Comparison of ENCODE assay signal across 12 cellular contexts in the genomic region with DNA sequence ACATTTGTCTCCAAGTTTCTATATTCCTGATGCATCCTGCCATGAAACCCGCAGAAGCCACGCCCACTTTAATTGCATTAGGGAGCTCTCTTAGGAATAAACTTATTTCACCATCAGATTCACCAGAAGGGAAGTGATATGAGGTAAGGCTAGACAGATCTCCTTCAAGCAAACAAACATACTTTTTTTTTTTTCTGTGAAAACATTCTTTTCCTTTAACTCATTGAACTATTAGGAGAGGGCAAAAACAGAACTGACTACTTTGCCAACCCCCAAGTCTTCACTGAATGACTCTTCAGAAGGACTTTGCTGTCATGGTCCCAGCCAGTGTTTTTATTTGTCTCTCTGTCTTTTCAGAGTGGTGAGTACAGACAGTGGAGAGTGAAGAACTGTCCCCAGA. TPM values are rescaled to one million over a fixed set of nuclear protein-coding genes. Genes with fewer than 3 reads are reported as not detected.
A peak's percentile ranks its signal among the peaks of the same experiment; 100 is the strongest.
DNase-seq lines count a peak whose midpoint lies in the region; ATAC-seq and TF ChIP-seq lines count a peak whose summit lies in the region.
"Had no signal": no experiment of that assay in that cellular context is flagged by ENCODE, and none has a peak within 500 bp of the region (broad histone marks: within the 10 kb centered on the region; RNA-seq: fewer than 3 reads in every experiment).

No MANE protein-coding gene starts in this region.

- H3K36me3 ChIP-seq in smooth muscle cell (ENCODE audit: low read depth) (no peaks in the 10 kb centered on the region), prostate gland (no peaks in the 10 kb centered on the region)

- peak; percentile 22 for ATAC-seq in GM18517 (IDR thresholded peaks at IDR 0.05; ENCODE audit: unreplicated experiment)
- ATAC-seq in GM21576 (IDR thresholded peaks at IDR 0.05; ENCODE audit: unreplicated experiment), result peak; percentile 11
- peak; percentile 32 for ATAC-seq in HG03442 (IDR thresholded peaks at IDR 0.05; ENCODE audit: unreplicated experiment)
- ATAC-seq in activated naive CD8-positive, alpha-beta T cell treated with anti-CD3 and anti-CD28 coated beads, Interleukin-2, amount 50 U/mL, for 24 hours, result no peak
- ATAC-seq: effector memory CD8-positive, alpha-beta T cell had no signal

- H3K27ac Mint-ChIP-seq in activated naive CD8-positive, alpha-beta T cell treated with anti-CD3 and anti-CD28 coated beads, Interleukin-2, amount 50 U/mL, for 24 hours, result no peak overlapping the region

- H3K27me3 ChIP-seq in smooth muscle cell (ENCODE audit: low read depth), result no peaks in the 10 kb centered on the region
- H3K27me3 ChIP-seq in prostate gland (replicated peaks; ENCODE audit: insufficient read depth), result no peaks in the 10 kb centered on the region

- peaks cover 24% of the 10 kb centered on the region for H3K4me1 Mint-ChIP-seq in activated naive CD8-positive, alpha-beta T cell treated with anti-CD3 and anti-CD28 coated beads, Interleukin-2, amount 50 U/mL, for 24 hours

- H3K27ac ChIP-seq in smooth muscle cell (ENCODE audit: low read depth), result no peak overlapping the region
- H3K27ac ChIP-seq in prostate gland, result no peak overlapping the region

- no peaks in the 10 kb centered on the region for H3K36me3 Mint-ChIP-seq in activated naive CD8-positive, alpha-beta T cell treated with anti-CD3 and anti-CD28 coated beads, Interleukin-2, amount 50 U/mL, for 24 hours (ENCODE audit: low read depth)

- no peak overlapping the region for H3K4me3 ChIP-seq in smooth muscle cell
- no peak overlapping the region for H3K4me3 ChIP-seq in prostate gland

- DNase-seq in iris pigment epithelial cell (ENCODE audit: low read depth) (peak; percentile 45), smooth muscle cell (lab: John Stamatoyannopoulos, UW; ENCODE audit: unreplicated experiment) (no peak), prostate gland (ENCODE audit: low spot score) (no peak), NCI-H1092 treated with DMSO at 0.1 percent for 48 hours (lab: John Stamatoyannopoulos, UW) (no peak)
- no peak for DNase-seq in activated naive CD8-positive, alpha-beta T cell treated with anti-CD3 and anti-CD28 coated beads, Interleukin-2, amount 50 U/mL, for 24 hours
- DNase-seq: activated CD4-positive, CD25-positive, alpha-beta regulatory T cell treated with anti-CD3 and anti-CD28 coated beads, Interleukin-2, amount 50 U/mL, for 72 hours; DMS79 treated with DMSO at 0.1 percent for 48 hours; effector memory CD8-positive, alpha-beta T cell; NCI-H2081 had no signal

- no peaks in the 10 kb centered on the region for H3K9me3 ChIP-seq in smooth muscle cell (replicated peaks; ENCODE audit: low read depth)
- H3K9me3 ChIP-seq in prostate gland, result no peaks in the 10 kb centered on the region

- H3K9me3 Mint-ChIP-seq in activated naive CD8-positive, alpha-beta T cell treated with anti-CD3 and anti-CD28 coated beads, Interleukin-2, amount 50 U/mL, for 24 hours, result no peaks in the 10 kb centered on the region
- H3K9me3 Mint-ChIP-seq: effector memory CD8-positive, alpha-beta T cell had no signal

- intact Hi-C loops in prostate gland (cut with DNase I), result loop anchor here (5.0 to 10.0 kb wide), 2 partner anchors 175 to 218 kb away; partner anchors contain the start of gene TSHR

- H3K4me2 ChIP-seq in smooth muscle cell, result no peak overlapping the region

- no peak overlapping the region for H2AFZ ChIP-seq in smooth muscle cell (ENCODE audit: low read depth)

- H3F3A ChIP-seq in smooth muscle cell (ENCODE audit: low read depth), result no peaks in the 10 kb centered on the region

- H3K79me2 ChIP-seq in smooth muscle cell (ENCODE audit: low read depth), result no peaks in the 10 kb centered on the region

- H3K9ac ChIP-seq in smooth muscle cell (ENCODE audit: low read depth), result no peak overlapping the region

- TF ChIP-seq POLR2A in prostate gland (IDR thresholded peaks at IDR 0.05), result no peak

- no peaks in the 10 kb centered on the region for H4K20me1 ChIP-seq in smooth muscle cell (ENCODE audit: low read depth)

- WGBS in smooth muscle cell (ENCODE audit: low lambda C conversion rate), result 87% methylated on average over 2 of the region's 2 CpGs
- 67% methylated on average over 2 of the region's 2 CpGs for WGBS in prostate gland

- no peak for TF ChIP-seq CTCF in smooth muscle cell (IDR thresholded peaks at IDR 0.05; ENCODE audit: borderline replicate concordance, insufficient read depth, poor library complexity, severe bottlenecking)
- no peak for TF ChIP-seq CTCF in prostate gland (IDR thresholded peaks at IDR 0.05)

- no peaks in the 10 kb centered on the region for H3K27me3 Mint-ChIP-seq in activated naive CD8-positive, alpha-beta T cell treated with anti-CD3 and anti-CD28 coated beads, Interleukin-2, amount 50 U/mL, for 24 hours
- H3K27me3 Mint-ChIP-seq: effector memory CD8-positive, alpha-beta T cell had no signal

- H3K4me1 ChIP-seq in smooth muscle cell (ENCODE audit: low read depth) (peaks cover 5% of the 10 kb centered on the region), prostate gland (replicated peaks) (no peaks in the 10 kb centered on the region)

- no peak overlapping the region for H3K4me3 Mint-ChIP-seq in activated naive CD8-positive, alpha-beta T cell treated with anti-CD3 and anti-CD28 coated beads, Interleukin-2, amount 50 U/mL, for 24 hours
- H3K4me3 Mint-ChIP-seq: effector memory CD8-positive, alpha-beta T cell had no signal

RNA-seq across cellular contexts. Expression of gene GTF2A1, which starts 48.4 kb away (rescaled TPM):
- total RNA-seq in smooth muscle cell, result 39.4 and 40.7 TPM in 2 replicates
- polyA plus RNA-seq in smooth muscle cell, result 4.0 and 4.7 TPM in 2 replicates
- total RNA-seq in prostate gland, result 10 to 100 TPM; 21.2 to 54.9 TPM
